ENCODE assay signal across 21 cellular contexts in genomic region chr10:19941206-19941880, GRCh38.
"Had no signal": no experiment of that assay in that cellular context is flagged by ENCODE, and none has a peak within 500 bp of the region (broad histone marks: within the 10 kb centered on the region; RNA-seq: fewer than 3 reads in every experiment).

No MANE protein-coding gene starts in this region.

- H3K27ac Mint-ChIP-seq: endodermal cell; naive thymus-derived CD8-positive, alpha-beta T cell; stimulated activated memory B cell treated with anti-CD40 and anti-IgM and Interleukin-4, amounts not matched to agents 10 μg/mL and 1 μg/mL and 100 μg/mL, for 72 hours; stimulated activated naive CD8-positive, alpha-beta T cell treated with anti-CD3 and anti-CD28 coated beads, Interleukin-15, Interleukin-2, amounts not matched to agents 100 ng/mL and 50 ng/mL, for 24 hours had no signal

- H3K4me3 Mint-ChIP-seq: endodermal cell; naive thymus-derived CD8-positive, alpha-beta T cell; stimulated activated memory B cell treated with anti-CD40 and anti-IgM and Interleukin-4, amounts not matched to agents 10 μg/mL and 1 μg/mL and 100 μg/mL, for 72 hours; stimulated activated naive CD8-positive, alpha-beta T cell treated with anti-CD3 and anti-CD28 coated beads, Interleukin-15, Interleukin-2, amounts not matched to agents 100 ng/mL and 50 ng/mL, for 24 hours had no signal

- FAIRE-seq: endothelial cell of umbilical vein, kidney, small intestine had no signal

- H3K4me2 ChIP-seq: hepatocyte had no signal

- H3K36me3 ChIP-seq: colonic mucosa, neutrophil, transverse colon had no signal

- H3K9me3 ChIP-seq: colonic mucosa, mucosa of descending colon, neutrophil, transverse colon had no signal

- H3K4me1 Mint-ChIP-seq: stimulated activated memory B cell treated with anti-CD40 and anti-IgM and Interleukin-4, amounts not matched to agents 10 μg/mL and 1 μg/mL and 100 μg/mL, for 72 hours had no signal

- H3K27me3 ChIP-seq: colonic mucosa, foreskin keratinocyte, hepatocyte, neutrophil, transverse colon had no signal

- H3K4me1 ChIP-seq: colonic mucosa, foreskin keratinocyte had no signal

- H3K36me3 Mint-ChIP-seq: stimulated activated memory B cell treated with anti-CD40 and anti-IgM and Interleukin-4, amounts not matched to agents 10 μg/mL and 1 μg/mL and 100 μg/mL, for 72 hours had no signal

- H3K4me3 ChIP-seq: colonic mucosa, hepatocyte, mucosa of descending colon, transverse colon had no signal

- H2AFZ ChIP-seq: hepatocyte had no signal

- ATAC-seq: foreskin keratinocyte; left colon; mucosa of descending colon; naive thymus-derived CD8-positive, alpha-beta T cell; stimulated activated memory B cell treated with anti-CD40 and anti-IgM and Interleukin-4, amounts not matched to agents 10 μg/mL and 1 μg/mL and 100 μg/mL, for 72 hours had no signal

- DNase-seq: cerebellar nuclear complex; colonic mucosa; effector CD4-positive, alpha-beta T cell; endodermal cell; erythroblast; foreskin keratinocyte; head of caudate nucleus; kidney; left colon; mucosa of descending colon; naive thymus-derived CD8-positive, alpha-beta T cell; right cardiac atrium; small intestine; stimulated activated CD4-positive, alpha-beta T cell treated with anti-CD3 and anti-CD28 coated beads, Interleukin-4, amount 100 ng/mL, for 1 hour; stimulated activated CD8-positive, alpha-beta memory T cell treated with anti-CD3 and anti-CD28 coated beads, Interleukin-4, amount 100 ng/mL, for 48 hours; transverse colon had no signal

- H3K27ac ChIP-seq: colonic mucosa, foreskin keratinocyte, hepatocyte, neutrophil, transverse colon had no signal

- H3K79me2 ChIP-seq: hepatocyte had no signal
